Comparison of ENCODE assay signal across 22 cellular contexts in the genomic region with DNA sequence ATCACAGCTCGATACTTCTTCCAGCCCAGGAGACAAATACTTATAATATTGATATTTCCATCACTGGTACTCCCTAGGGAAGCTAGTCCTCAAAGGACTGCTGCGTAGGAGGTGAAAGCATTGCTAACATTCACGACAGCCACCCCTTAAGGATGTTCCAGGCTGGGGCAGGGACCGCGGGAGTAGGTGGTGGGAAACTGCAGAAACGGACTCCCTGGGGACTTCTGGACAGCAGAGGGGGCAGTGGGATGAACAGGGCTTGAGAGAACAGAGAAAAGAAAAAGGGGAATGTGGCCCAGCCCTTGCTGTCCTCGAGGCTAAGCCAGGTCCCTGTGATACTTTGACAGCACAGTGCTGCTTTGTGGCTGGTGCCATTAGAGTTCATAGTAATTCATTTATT.
"Had no signal": no experiment of that assay in that cellular context is flagged by ENCODE, and none has a peak within 500 bp of the region (broad histone marks: within the 10 kb centered on the region; RNA-seq: fewer than 3 reads in every experiment).

No MANE protein-coding gene starts in this region.

- H3K4me3 Mint-ChIP-seq: activated CD8-positive, alpha-beta T cell treated with anti-CD3 and anti-CD28 coated beads for 36 hours; activated naive CD4-positive, alpha-beta T cell treated with anti-CD3 and anti-CD28 coated beads for 36 hours; activated naive CD8-positive, alpha-beta T cell; activated T-helper 1 cell treated with anti-CD3 and anti-CD28 coated beads, Interleukin-12 subunit alpha, Interleukin-12 subunit beta, Interleukin-2, Interleukin-4 antibody, amounts not matched to agents 30 ng/mL and 10 ng/mL and 1 ng/mL, durations not matched to agents 14 hours and 24 hours and 36 hours had no signal

- H3K9ac ChIP-seq: SK-N-SH had no signal

- H3K4me1 ChIP-seq: body of pancreas, Peyer's patch, SJCRH30 had no signal

- H3K4me2 ChIP-seq: SK-N-SH had no signal

- H3K9me3 ChIP-seq: body of pancreas, MG63, Peyer's patch, SJCRH30, SK-N-SH had no signal

- H3K4me3 ChIP-seq: body of pancreas, MG63, Peyer's patch, SJCRH30 had no signal

- H3K9me3 Mint-ChIP-seq: activated CD8-positive, alpha-beta T cell treated with anti-CD3 and anti-CD28 coated beads for 36 hours; activated naive CD4-positive, alpha-beta T cell treated with anti-CD3 and anti-CD28 coated beads for 36 hours; activated T-helper 1 cell treated with anti-CD3 and anti-CD28 coated beads, Interleukin-12 subunit alpha, Interleukin-12 subunit beta, Interleukin-2, Interleukin-4 antibody, amounts not matched to agents 30 ng/mL and 10 ng/mL and 1 ng/mL, durations not matched to agents 14 hours and 24 hours and 36 hours had no signal

- DNase-seq: activated CD4-positive, alpha-beta T cell treated with anti-CD3 and anti-CD28 coated beads for 4 hours; activated CD8-positive, alpha-beta memory T cell treated with anti-CD3 and anti-CD28 coated beads, Interleukin-2, amount 50 U/mL, for 4 hours; activated CD8-positive, alpha-beta T cell treated with anti-CD3 and anti-CD28 coated beads for 36 hours; activated gamma-delta T cell; activated naive CD4-positive, alpha-beta T cell treated with anti-CD3 and anti-CD28 coated beads for 36 hours; activated T-cell treated with anti-CD3 and anti-CD28 coated beads, Interleukin-2, amount 50 U/mL, for 1 hour; central memory CD4-positive, alpha-beta T cell; MG63; NCI-H1105 treated with DMSO at 0.1 percent for 48 hours; NCI-H1436 treated with DMSO at 0.1 percent for 48 hours; NCI-H187; NCI-H2081; NCI-H524; Peyer's patch; SJCRH30; SK-N-SH; T-helper 1 cell; WERI-Rb-1 had no signal

- H3K27ac ChIP-seq: body of pancreas, Peyer's patch, RWPE1, SJCRH30, WERI-Rb-1 had no signal

- H3K27ac Mint-ChIP-seq: activated CD8-positive, alpha-beta T cell treated with anti-CD3 and anti-CD28 coated beads for 36 hours; activated naive CD4-positive, alpha-beta T cell treated with anti-CD3 and anti-CD28 coated beads for 36 hours; activated naive CD8-positive, alpha-beta T cell; activated T-helper 1 cell treated with anti-CD3 and anti-CD28 coated beads, Interleukin-12 subunit alpha, Interleukin-12 subunit beta, Interleukin-2, Interleukin-4 antibody, amounts not matched to agents 30 ng/mL and 10 ng/mL and 1 ng/mL, durations not matched to agents 14 hours and 24 hours and 36 hours had no signal

- H3K36me3 Mint-ChIP-seq: activated naive CD8-positive, alpha-beta T cell had no signal

- H3K9me2 ChIP-seq: SK-N-SH had no signal

- H3K27me3 ChIP-seq: body of pancreas, MG63, Peyer's patch had no signal

- H3K36me3 ChIP-seq: MG63, Peyer's patch, SJCRH30, WERI-Rb-1 had no signal
